ENCODE assay signal across 8 cellular contexts in the genomic region with DNA sequence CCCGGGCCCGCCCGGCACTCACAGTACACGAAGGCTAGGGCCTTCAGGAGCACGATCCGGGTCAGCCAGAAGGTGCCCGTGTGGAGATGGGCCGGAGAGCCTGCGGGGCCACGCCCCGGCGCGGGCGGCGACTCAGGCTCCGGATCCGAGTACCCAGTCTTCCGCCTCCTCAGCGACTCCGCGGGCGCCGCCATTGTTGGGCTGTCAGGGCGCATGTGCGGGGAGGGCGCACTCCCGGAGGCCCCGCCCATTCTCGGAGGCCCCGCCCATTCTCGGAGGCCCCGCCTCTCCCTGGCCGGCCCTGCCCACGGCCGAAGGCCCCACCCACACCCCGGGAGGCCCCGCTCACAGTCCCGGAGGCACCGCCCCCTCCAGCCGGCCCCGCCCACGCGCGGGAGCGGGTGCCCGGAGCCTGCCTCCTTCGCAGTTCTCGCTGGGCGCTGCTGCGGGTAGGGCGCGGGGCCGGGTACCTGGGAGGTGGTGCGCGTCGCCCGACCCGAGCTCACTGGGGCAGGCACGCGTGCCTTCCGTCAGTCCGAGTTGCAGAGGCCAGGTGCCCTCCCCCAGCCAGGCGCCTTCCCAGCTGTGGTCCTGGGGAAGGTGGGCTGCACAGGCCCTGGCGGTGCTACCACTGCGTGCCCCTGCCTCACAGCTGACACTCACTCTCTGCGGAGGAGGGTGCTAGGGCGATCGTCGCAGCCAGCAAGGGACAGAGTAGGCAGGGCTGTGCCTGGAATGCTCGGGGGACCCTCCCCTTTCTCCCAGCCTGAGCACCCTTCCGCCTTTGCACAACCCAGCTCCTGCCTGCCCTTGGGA. TPM values are rescaled to one million over a fixed set of nuclear protein-coding genes. Genes with fewer than 3 reads are reported as not detected.
DNase-seq lines count a peak whose midpoint lies in the region; ATAC-seq and TF ChIP-seq lines count a peak whose summit lies in the region.

A gene (minus strand): TSS at position 219 of the 816 bp plus-strand sequence. CDS start 4 bp downstream, at position 215.

- H3K4me1 Mint-ChIP-seq in chondrocyte (ENCODE audit: low read depth) = peaks cover 15% of the 10 kb centered on the region

- H3K4me3 ChIP-seq in ACC112 (ENCODE audit: low read depth, low read length) = peak within 1 kb of the TSS; percentile 83

- peaks cover 7% of the 10 kb centered on the region for H3K36me3 Mint-ChIP-seq in chondrocyte (ENCODE audit: low read depth)

- peaks cover 9% of the 10 kb centered on the region for H3K79me2 ChIP-seq in ACC112 (ENCODE audit: control insufficient read depth, insufficient read depth, low read length, unreplicated experiment)

- H3K27ac Mint-ChIP-seq in chondrocyte (ENCODE audit: unreplicated experiment) = peak within 1 kb of the TSS; percentile 32

- H3K27ac ChIP-seq in ACC112 (ENCODE audit: low read depth, low read length) = peak within 1 kb of the TSS; percentile 28; the same call in 1 of the 2 replicates
- peak within 1 kb of the TSS; percentile 94 for H3K27ac ChIP-seq in layer of hippocampus (ENCODE audit: low read depth, low read length)

- H3K4me1 ChIP-seq in ACC112 (ENCODE audit: control insufficient read depth, insufficient read depth, low read length, unreplicated experiment) = peaks cover 7% of the 10 kb centered on the region

- H2AFZ ChIP-seq in ACC112 (ENCODE audit: low read length, unreplicated experiment) = peak within 1 kb of the TSS; percentile 19

- peak; percentile 66 for ATAC-seq in GM18861 (IDR thresholded peaks at IDR 0.05; ENCODE audit: unreplicated experiment)
- ATAC-seq in HG03066 (IDR thresholded peaks at IDR 0.05; ENCODE audit: low read depth, unreplicated experiment) = peak; percentile 83

- no peak for TF ChIP-seq CTCF in chondrocyte (IDR thresholded peaks at IDR 0.05)

- H3K27me3 ChIP-seq in ACC112 (ENCODE audit: insufficient read depth, low read length) = no peaks in the 10 kb centered on the region
- H3K27me3 ChIP-seq in layer of hippocampus (ENCODE audit: control insufficient read depth, insufficient read depth, low read length) = no peaks in the 10 kb centered on the region

- H3K36me3 ChIP-seq in ACC112 (ENCODE audit: insufficient read depth, low read length) = peaks cover 20% of the 10 kb centered on the region; the same call in 1 of the 2 replicates

- peak; percentile 73 for DNase-seq in NCI-H345 treated with DMSO at 0.1 percent for 48 hours (lab: John Stamatoyannopoulos, UW; ENCODE audit: unreplicated experiment)
- DNase-seq in activated CD4-positive, alpha-beta T cell treated with anti-CD3 and anti-CD28 coated beads for 24 hours (ENCODE audit: low read depth in 2 of 2) = peak; percentile 92 to 94
- DNase-seq in chondrocyte (ENCODE audit: low spot score) = peak; percentile 96
- peak; percentile 96 to 98 for DNase-seq in stimulated activated CD4-positive, alpha-beta T cell treated with anti-CD3 and anti-CD28 coated beads, Interleukin-1b, Interleukin-23, amount 100 ng/mL, for 1 hour (ENCODE audit: low read depth in 2 of 2)

- peaks cover 3% of the 10 kb centered on the region for H3K9me3 Mint-ChIP-seq in chondrocyte (ENCODE audit: low read depth)

- peaks cover 6% of the 10 kb centered on the region for H3K27me3 Mint-ChIP-seq in chondrocyte (ENCODE audit: low read depth)

- peak within 1 kb of the TSS; percentile 74 for H3K4me3 Mint-ChIP-seq in chondrocyte (ENCODE audit: unreplicated experiment)

RNA-seq across cellular contexts. Expression of the gene that starts here (rescaled TPM):
- total RNA-seq in chondrocyte = 21.6 to 25.6 TPM (median 21.7 TPM) in 3 replicates

Comparison
In these comparisons a context has a peak if more than half of its experiments do, and no peak if none do; other contexts are left out.
1. Peak in every context shown above with its lines: DNase-seq, ATAC-seq, H3K4me3 ChIP-seq and H3K27ac ChIP-seq.